In genomic region chr3:10459954-10460754, GRCh38 we compare ENCODE assay signal across 1 cellular context.
A peak's percentile ranks its signal among the peaks of the same experiment; 100 is the strongest.
TF ChIP-seq lines count a peak whose summit lies in the region.

No MANE protein-coding gene starts in this region.

TF ChIP-seq in K562, 482 proteins besides CTCF, POLR2A, EP300 and RAD21 (continued from another document and continues in another):
- TF ChIP-seq ARID4B (CRISPR knock-in tag; IDR thresholded peaks at IDR 0.05) (peak; percentile 100), ZNF589 (CRISPR knock-in tag; IDR thresholded peaks at IDR 0.05; ENCODE audit: low read depth) (0 out of 2 replicates have a peak, but pooled peaks have one; percentile 77), ZNF431 (CRISPR knock-in tag; IDR thresholded peaks at IDR 0.05) (peak; percentile 88), ZNF224 (CRISPR knock-in tag; IDR thresholded peaks at IDR 0.05) (peak; percentile 98), L3MBTL2 (IDR thresholded peaks at IDR 0.05) (no peak), ZNF318 (IDR thresholded peaks at IDR 0.05; ENCODE audit: borderline replicate concordance in 1 of 2, low read depth in 1 of 2) (no peak), DNMT1 (IDR thresholded peaks at IDR 0.05) (no peak), RFX1 (IDR thresholded peaks at IDR 0.05) (no peak), ZNF644 (tag; IDR thresholded peaks at IDR 0.05; ENCODE audit: low read depth) (peak; percentile 95), ZBTB43 (CRISPR knock-in tag; IDR thresholded peaks at IDR 0.05) (peak; percentile 96), STAT5A (IDR thresholded peaks at IDR 0.05; ENCODE audit: borderline replicate concordance, low read length) (no peak), SIX5 (IDR thresholded peaks at IDR 0.05; ENCODE audit: borderline replicate concordance in 1 of 2, insufficient read depth in 1 of 2, low read depth in 1 of 2, low read length in 2 of 2) (no peak), ZNF696 (CRISPR knock-in tag; conservative IDR thresholded peaks at IDR 0.05) (no peak), POLR2G (IDR thresholded peaks at IDR 0.05; ENCODE audit: low read depth, low read length) (no peak), CREBBP (IDR thresholded peaks at IDR 0.05; ENCODE audit: low read depth, low read length) (no peak), HDAC2 (IDR thresholded peaks at IDR 0.05) (peak; percentile 98), ZNF740 (CRISPR knock-in tag; IDR thresholded peaks at IDR 0.05) (peak; percentile 41; the same call in 1 of the 2 replicates), ZNF740 (tag; IDR thresholded peaks at IDR 0.05) (no peak), BCOR (IDR thresholded peaks at IDR 0.05) (no peak), ZNF511 (CRISPR knock-in tag; IDR thresholded peaks at IDR 0.05) (peak; percentile 100), HNRNPH1 (optimal IDR thresholded peaks at IDR 0.05; ENCODE audit: low read depth, low read length) (no peak), XRCC3 (IDR thresholded peaks at IDR 0.05) (no peak), MAFG (tag; conservative IDR thresholded peaks at IDR 0.05) (no peak), NCOA6 (IDR thresholded peaks at IDR 0.05) (peak; percentile 98), E2F8 (IDR thresholded peaks at IDR 0.05; ENCODE audit: low read depth, partially characterized antibody) (peak; percentile 26), ZC3H4 (CRISPR knock-in tag; IDR thresholded peaks at IDR 0.05; ENCODE audit: borderline replicate concordance) (no peak), BRD9 (IDR thresholded peaks at IDR 0.05; ENCODE audit: low read depth, partially characterized antibody) (no peak), ZNF445 (CRISPR knock-in tag; IDR thresholded peaks at IDR 0.05; ENCODE audit: low read depth) (no peak), E2F4 (CRISPR knock-in tag; IDR thresholded peaks at IDR 0.05; ENCODE audit: low read depth) (peak; percentile 93), ZNF780A (CRISPR knock-in tag; IDR thresholded peaks at IDR 0.05) (no peak), FIP1L1 (IDR thresholded peaks at IDR 0.05; ENCODE audit: low read depth, low read length, poor library complexity, severe bottlenecking) (no peak), ZNF3 (CRISPR knock-in tag; IDR thresholded peaks at IDR 0.05) (no peak), NONO (IDR thresholded peaks at IDR 0.05; ENCODE audit: low read depth in 2 of 2, low read length in 1 of 2) (no peak), ZBTB26 (CRISPR knock-in tag; IDR thresholded peaks at IDR 0.05) (no peak), ETV5 (CRISPR knock-in tag; IDR thresholded peaks at IDR 0.05; ENCODE audit: low read depth) (peak; percentile 88), ZBTB34 (CRISPR knock-in tag; IDR thresholded peaks at IDR 0.05) (0 out of 2 replicates have a peak, but pooled peaks have one; percentile 19), ZNF707 (CRISPR knock-in tag; conservative IDR thresholded peaks at IDR 0.05) (0 out of 2 replicates have a peak, but pooled peaks have one; percentile 18), ETV6 (IDR thresholded peaks at IDR 0.05; ENCODE audit: borderline replicate concordance in 1 of 2, low read depth in 2 of 2, low read length in 1 of 2) (no peak), ETV6 (CRISPR knock-in tag; IDR thresholded peaks at IDR 0.05; ENCODE audit: borderline replicate concordance) (peak; percentile 96), HDAC8 (tag; IDR thresholded peaks at IDR 0.05) (no peak)
